ENCODE assay signal across 2 cellular contexts in genomic region chr15:74725845-74726773, GRCh38.
TF ChIP-seq lines count a peak whose summit lies in the region.

No MANE protein-coding gene starts in this region.

TF ChIP-seq in HCT116, 20 proteins besides CTCF, POLR2A, EP300 and RAD21:
- TF ChIP-seq EGR1 (IDR thresholded peaks at IDR 0.05; ENCODE audit: low read depth) (peak; percentile 38; the same call in 1 of the 2 replicates), REST (IDR thresholded peaks at IDR 0.05; ENCODE audit: low read depth) (no peak), POLR2AphosphoS5 (IDR thresholded peaks at IDR 0.05; ENCODE audit: low read depth, low read length) (0 out of 2 replicates have a peak, but pooled peaks have one; percentile 8)
- TF ChIP-seq, protein P1, sequence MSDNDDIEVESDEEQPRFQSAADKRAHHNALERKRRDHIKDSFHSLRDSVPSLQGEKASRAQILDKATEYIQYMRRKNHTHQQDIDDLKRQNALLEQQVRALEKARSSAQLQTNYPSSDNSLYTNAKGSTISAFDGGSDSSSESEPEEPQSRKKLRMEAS (IDR thresholded peaks at IDR 0.05), result peak; percentile 46; the same call in 1 of the 2 replicates

TF ChIP-seq in GM12878, 131 proteins besides CTCF, POLR2A, EP300 and RAD21 (continues in another document):
- TF ChIP-seq EGR1 (IDR thresholded peaks at IDR 0.05; ENCODE audit: borderline replicate concordance in 1 of 2, low read depth in 2 of 2, low read length in 2 of 2) (0 out of 3 replicates have a peak, but pooled peaks of 1 of the 2 experiments have one; percentile 26), SREBF1 (IDR thresholded peaks at IDR 0.05; ENCODE audit: low read length) (no peak), BACH1 (IDR thresholded peaks at IDR 0.05; ENCODE audit: borderline replicate concordance) (no peak), HDGF (IDR thresholded peaks at IDR 0.05) (no peak), ZNF274 (IDR thresholded peaks at IDR 0.05; ENCODE audit: insufficient read depth, insufficient read length) (no peak), ZZZ3 (IDR thresholded peaks at IDR 0.05; ENCODE audit: control insufficient read depth, insufficient read length, low read depth) (no peak), ZNF384 (IDR thresholded peaks at IDR 0.05; ENCODE audit: borderline replicate concordance, low read depth, low read length) (no peak), MTA2 (IDR thresholded peaks at IDR 0.05; ENCODE audit: low read depth) (no peak), NR2C1 (IDR thresholded peaks at IDR 0.05) (peak; percentile 31), ZNF217 (IDR thresholded peaks at IDR 0.05) (no peak), KDM1A (IDR thresholded peaks at IDR 0.05; ENCODE audit: borderline replicate concordance) (no peak), MEF2B (IDR thresholded peaks at IDR 0.05; ENCODE audit: partially characterized antibody, poor library complexity, severe bottlenecking) (no peak), BRCA1 (IDR thresholded peaks at IDR 0.05; ENCODE audit: low read depth, low read length) (no peak), MYC (IDR thresholded peaks at IDR 0.05; ENCODE audit: insufficient read depth, insufficient read length, insufficient replicate concordance, low read length, severe bottlenecking) (no peak), CREB1 (IDR thresholded peaks at IDR 0.05; ENCODE audit: low read depth) (no peak), IRF5 (IDR thresholded peaks at IDR 0.05; ENCODE audit: borderline replicate concordance) (no peak), FOXK2 (IDR thresholded peaks at IDR 0.05) (no peak), SMAD5 (IDR thresholded peaks at IDR 0.05; ENCODE audit: low read depth) (no peak), SUZ12 (IDR thresholded peaks at IDR 0.05; ENCODE audit: unreplicated experiment) (peak; percentile 70), POLR2AphosphoS5 (IDR thresholded peaks at IDR 0.05; ENCODE audit: low read length) (no peak), BCL11A (IDR thresholded peaks at IDR 0.05; ENCODE audit: low read depth, low read length) (peak; percentile 21; the same call in 1 of the 2 replicates), CREM (IDR thresholded peaks at IDR 0.05; ENCODE audit: low read depth) (no peak), RUNX3 (IDR thresholded peaks at IDR 0.05; ENCODE audit: low read length) (no peak), IKZF1 (conservative IDR thresholded peaks at IDR 0.05) (0 out of 2 replicates have a peak, but pooled peaks have one; percentile 11), E4F1 (IDR thresholded peaks at IDR 0.05; ENCODE audit: borderline replicate concordance, partially characterized antibody) (no peak), POU2F2 (IDR thresholded peaks at IDR 0.05; ENCODE audit: borderline replicate concordance, low read depth, low read length) (no peak), RCOR1 (conservative IDR thresholded peaks at IDR 0.05; ENCODE audit: low read depth, low read length) (no peak), RB1 (IDR thresholded peaks at IDR 0.05; ENCODE audit: borderline replicate concordance) (no peak), SKIL (IDR thresholded peaks at IDR 0.05; ENCODE audit: low read depth, poor library complexity, severe bottlenecking) (no peak), BHLHE40 (IDR thresholded peaks at IDR 0.05; ENCODE audit: borderline replicate concordance in 1 of 2, low read depth in 2 of 2, low read length in 1 of 2) (peak; percentile 30 to 71; a peak in 2 of 4 replicates), TAF1 (IDR thresholded peaks at IDR 0.05; ENCODE audit: borderline replicate concordance, low read depth, low read length) (no peak), TCF3 (IDR thresholded peaks at IDR 0.05; ENCODE audit: borderline replicate concordance, insufficient read depth, low read depth, low read length) (no peak), E2F4 (IDR thresholded peaks at IDR 0.05; ENCODE audit: low read depth, low read length) (no peak), REST (IDR thresholded peaks at IDR 0.05; ENCODE audit: low read depth, low read length) (no peak)
- TF ChIP-seq, protein P2, sequence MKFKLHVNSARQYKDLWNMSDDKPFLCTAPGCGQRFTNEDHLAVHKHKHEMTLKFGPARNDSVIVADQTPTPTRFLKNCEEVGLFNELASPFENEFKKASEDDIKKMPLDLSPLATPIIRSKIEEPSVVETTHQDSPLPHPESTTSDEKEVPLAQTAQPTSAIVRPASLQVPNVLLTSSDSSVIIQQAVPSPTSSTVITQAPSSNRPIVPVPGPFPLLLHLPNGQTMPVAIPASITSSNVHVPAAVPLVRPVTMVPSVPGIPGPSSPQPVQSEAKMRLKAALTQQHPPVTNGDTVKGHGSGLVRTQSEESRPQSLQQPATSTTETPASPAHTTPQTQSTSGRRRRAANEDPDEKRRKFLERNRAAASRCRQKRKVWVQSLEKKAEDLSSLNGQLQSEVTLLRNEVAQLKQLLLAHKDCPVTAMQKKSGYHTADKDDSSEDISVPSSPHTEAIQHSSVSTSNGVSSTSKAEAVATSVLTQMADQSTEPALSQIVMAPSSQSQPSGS (IDR thresholded peaks at IDR 0.05; ENCODE audit: low read length), result no peak
- TF ChIP-seq, protein P3, sequence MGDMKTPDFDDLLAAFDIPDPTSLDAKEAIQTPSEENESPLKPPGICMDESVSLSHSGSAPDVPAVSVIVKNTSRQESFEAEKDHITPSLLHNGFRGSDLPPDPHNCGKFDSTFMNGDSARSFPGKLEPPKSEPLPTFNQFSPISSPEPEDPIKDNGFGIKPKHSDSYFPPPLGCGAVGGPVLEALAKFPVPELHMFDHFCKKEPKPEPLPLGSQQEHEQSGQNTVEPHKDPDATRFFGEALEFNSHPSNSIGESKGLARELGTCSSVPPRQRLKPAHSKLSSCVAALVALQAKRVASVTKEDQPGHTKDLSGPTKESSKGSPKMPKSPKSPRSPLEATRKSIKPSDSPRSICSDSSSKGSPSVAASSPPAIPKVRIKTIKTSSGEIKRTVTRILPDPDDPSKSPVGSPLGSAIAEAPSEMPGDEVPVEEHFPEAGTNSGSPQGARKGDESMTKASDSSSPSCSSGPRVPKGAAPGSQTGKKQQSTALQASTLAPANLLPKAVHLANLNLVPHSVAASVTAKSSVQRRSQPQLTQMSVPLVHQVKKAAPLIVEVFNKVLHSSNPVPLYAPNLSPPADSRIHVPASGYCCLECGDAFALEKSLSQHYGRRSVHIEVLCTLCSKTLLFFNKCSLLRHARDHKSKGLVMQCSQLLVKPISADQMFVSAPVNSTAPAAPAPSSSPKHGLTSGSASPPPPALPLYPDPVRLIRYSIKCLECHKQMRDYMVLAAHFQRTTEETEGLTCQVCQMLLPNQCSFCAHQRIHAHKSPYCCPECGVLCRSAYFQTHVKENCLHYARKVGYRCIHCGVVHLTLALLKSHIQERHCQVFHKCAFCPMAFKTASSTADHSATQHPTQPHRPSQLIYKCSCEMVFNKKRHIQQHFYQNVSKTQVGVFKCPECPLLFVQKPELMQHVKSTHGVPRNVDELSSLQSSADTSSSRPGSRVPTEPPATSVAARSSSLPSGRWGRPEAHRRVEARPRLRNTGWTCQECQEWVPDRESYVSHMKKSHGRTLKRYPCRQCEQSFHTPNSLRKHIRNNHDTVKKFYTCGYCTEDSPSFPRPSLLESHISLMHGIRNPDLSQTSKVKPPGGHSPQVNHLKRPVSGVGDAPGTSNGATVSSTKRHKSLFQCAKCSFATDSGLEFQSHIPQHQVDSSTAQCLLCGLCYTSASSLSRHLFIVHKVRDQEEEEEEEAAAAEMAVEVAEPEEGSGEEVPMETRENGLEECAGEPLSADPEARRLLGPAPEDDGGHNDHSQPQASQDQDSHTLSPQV (IDR thresholded peaks at IDR 0.05), result no peak
- TF ChIP-seq, protein P4, sequence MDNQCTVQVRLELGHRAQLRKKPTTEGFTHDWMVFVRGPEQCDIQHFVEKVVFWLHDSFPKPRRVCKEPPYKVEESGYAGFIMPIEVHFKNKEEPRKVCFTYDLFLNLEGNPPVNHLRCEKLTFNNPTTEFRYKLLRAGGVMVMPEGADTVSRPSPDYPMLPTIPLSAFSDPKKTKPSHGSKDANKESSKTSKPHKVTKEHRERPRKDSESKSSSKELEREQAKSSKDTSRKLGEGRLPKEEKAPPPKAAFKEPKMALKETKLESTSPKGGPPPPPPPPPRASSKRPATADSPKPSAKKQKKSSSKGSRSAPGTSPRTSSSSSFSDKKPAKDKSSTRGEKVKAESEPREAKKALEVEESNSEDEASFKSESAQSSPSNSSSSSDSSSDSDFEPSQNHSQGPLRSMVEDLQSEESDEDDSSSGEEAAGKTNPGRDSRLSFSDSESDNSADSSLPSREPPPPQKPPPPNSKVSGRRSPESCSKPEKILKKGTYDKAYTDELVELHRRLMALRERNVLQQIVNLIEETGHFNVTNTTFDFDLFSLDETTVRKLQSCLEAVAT (IDR thresholded peaks at IDR 0.05), result no peak
- TF ChIP-seq, protein P5, sequence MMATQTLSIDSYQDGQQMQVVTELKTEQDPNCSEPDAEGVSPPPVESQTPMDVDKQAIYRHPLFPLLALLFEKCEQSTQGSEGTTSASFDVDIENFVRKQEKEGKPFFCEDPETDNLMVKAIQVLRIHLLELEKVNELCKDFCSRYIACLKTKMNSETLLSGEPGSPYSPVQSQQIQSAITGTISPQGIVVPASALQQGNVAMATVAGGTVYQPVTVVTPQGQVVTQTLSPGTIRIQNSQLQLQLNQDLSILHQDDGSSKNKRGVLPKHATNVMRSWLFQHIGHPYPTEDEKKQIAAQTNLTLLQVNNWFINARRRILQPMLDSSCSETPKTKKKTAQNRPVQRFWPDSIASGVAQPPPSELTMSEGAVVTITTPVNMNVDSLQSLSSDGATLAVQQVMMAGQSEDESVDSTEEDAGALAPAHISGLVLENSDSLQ (IDR thresholded peaks at IDR 0.05), result peak; percentile 50
- TF ChIP-seq, protein P1 (IDR thresholded peaks at IDR 0.05; ENCODE audit: low read depth, low read length), result no peak
